Comparison of ENCODE assay signal across 9 cellular contexts in genomic region chr6:39865011-39865888, GRCh38.
DNase-seq lines count a peak whose midpoint lies in the region; ATAC-seq and TF ChIP-seq lines count a peak whose summit lies in the region.
"Had no signal": no experiment of that assay in that cellular context is flagged by ENCODE, and none has a peak within 500 bp of the region (broad histone marks: within the 10 kb centered on the region; RNA-seq: fewer than 3 reads in every experiment).

No MANE protein-coding gene starts in this region.

- H3K79me1 ChIP-seq in mesendoderm (ENCODE audit: low read length), result no peaks in the 10 kb centered on the region

- no peak overlapping the region for H4K5ac ChIP-seq in mesendoderm (ENCODE audit: low read length)

- no peak for TF ChIP-seq POLR2A in NB4 (IDR thresholded peaks at IDR 0.05; ENCODE audit: extremely low read depth, insufficient read length)

- no peak overlapping the region for H3K18ac ChIP-seq in mesendoderm (ENCODE audit: low read length)

- no peaks in the 10 kb centered on the region for H3K36me3 ChIP-seq in mesendoderm (ENCODE audit: control insufficient read depth, insufficient read depth, low read length)

- H3K4me3 ChIP-seq in NB4 (ENCODE audit: low read depth, low read length) (no peak overlapping the region), mesendoderm (ENCODE audit: low read length) (no peak overlapping the region)

- ATAC-seq in GM19035 (IDR thresholded peaks at IDR 0.05; ENCODE audit: unreplicated experiment), result no peak

- H3K4me2 ChIP-seq in mesendoderm (ENCODE audit: low read length), result no peak overlapping the region

- no peaks in the 10 kb centered on the region for H3K4me1 ChIP-seq in mesendoderm (ENCODE audit: control insufficient read depth, low read depth, low read length)

- no peak overlapping the region for H3K56ac ChIP-seq in mesendoderm (ENCODE audit: low read length)

- H4K8ac ChIP-seq in mesendoderm (ENCODE audit: low read depth, low read length), result no peak overlapping the region

- H2BK5ac ChIP-seq in mesendoderm (ENCODE audit: low read length), result no peak overlapping the region

- DNase-seq in DMS153 (lab: John Stamatoyannopoulos, UW), result peak; percentile 10
- DNase-seq in DMS153 treated with DMSO at 0.1 percent for 48 hours (lab: John Stamatoyannopoulos, UW; ENCODE audit: unreplicated experiment), result no peak
- peak; percentile 63 for DNase-seq in NB4 (ENCODE audit: low read depth)
- DNase-seq in activated CD4-positive, alpha-beta T cell treated with anti-CD3 and anti-CD28 coated beads, Interleukin-2, amount 50 U/mL, for 1 hour, result peak; percentile 54
- peak; percentile 35 for DNase-seq in effector CD8-positive, alpha-beta T cell (lab: John Stamatoyannopoulos, UW)
- peak; percentile 87 for DNase-seq in mesendoderm
- DNase-seq in stimulated activated CD8-positive, alpha-beta memory T cell treated with anti-CD3 and anti-CD28 coated beads, Interleukin-7, amount 100 ng/mL, for 1 hour (ENCODE audit: low read depth in 2 of 2), result peak; percentile 9 to 11

- TF ChIP-seq CTCF in NB4 (IDR thresholded peaks at IDR 0.05; ENCODE audit: low read depth, low read length), result peak; percentile 84

- H3K27ac ChIP-seq in mesendoderm (ENCODE audit: low read depth, low read length), result no peak overlapping the region
- H3K27ac ChIP-seq: epithelial cell of prostate had no signal

- H3K23ac ChIP-seq in mesendoderm (ENCODE audit: low read length), result no peak overlapping the region

- H3K27me3 ChIP-seq in mesendoderm (ENCODE audit: insufficient read depth, low read length, poor library complexity), result no peaks in the 10 kb centered on the region

- no peak overlapping the region for H3K4ac ChIP-seq in mesendoderm (ENCODE audit: low read depth, low read length)

- no peak overlapping the region for H2BK120ac ChIP-seq in mesendoderm (ENCODE audit: low read depth, low read length)

- H2AK5ac ChIP-seq in mesendoderm (ENCODE audit: low read length), result no peak overlapping the region

- H3K79me2 ChIP-seq in mesendoderm (ENCODE audit: control insufficient read depth, insufficient read depth, low read length), result no peaks in the 10 kb centered on the region

- no CpG with 5 or more reads among the region's 15 CpGs for WGBS in mesendoderm (ENCODE audit: extremely low coverage, insufficient coverage, low lambda C conversion rate)

- H3K9ac ChIP-seq in mesendoderm (ENCODE audit: low read length), result no peak overlapping the region

- H2BK15ac ChIP-seq in mesendoderm (replicated peaks; ENCODE audit: low read depth), result no peak overlapping the region
